13 cellular contexts compared by ENCODE assay signal in genomic region chr15:65326109-65326508, GRCh38. TPM values are rescaled to one million over a fixed set of nuclear protein-coding genes. Genes with fewer than 3 reads are reported as not detected.
DNase-seq lines count a peak whose midpoint lies in the region; ATAC-seq and TF ChIP-seq lines count a peak whose summit lies in the region.
"Had no signal": no experiment of that assay in that cellular context is flagged by ENCODE, and none has a peak within 500 bp of the region (broad histone marks: within the 10 kb centered on the region; RNA-seq: fewer than 3 reads in every experiment).

No MANE protein-coding gene starts in this region.

- no peaks in the 10 kb centered on the region for H3K4me1 ChIP-seq in right atrium auricular region
- H3K4me1 ChIP-seq in lung (ENCODE audit: control insufficient read depth in 2 of 2, insufficient read depth in 2 of 2, low read length in 2 of 2): peaks cover 0 to 5% of the 10 kb centered on the region in 2 donors
- H3K4me1 ChIP-seq in aorta (ENCODE audit: control insufficient read depth in 1 of 2, insufficient read depth in 2 of 2, low read length in 2 of 2): no peaks in the 10 kb centered on the region
- H3K4me1 ChIP-seq: esophagus squamous epithelium, HAP-1 had no signal

- TF ChIP-seq CTCF in right atrium auricular region (IDR thresholded peaks at IDR 0.05): no peak
- no peak for TF ChIP-seq CTCF in dorsolateral prefrontal cortex (IDR thresholded peaks at IDR 0.05 in 54 of 56, conservative IDR thresholded peaks at IDR 0.05 in 2 of 56; ENCODE audit: low read depth in 1 of 56, partially characterized antibody in 56 of 56)
- no peak for TF ChIP-seq CTCF in lung (IDR thresholded peaks at IDR 0.05; ENCODE audit: control extremely low read depth, extremely low read depth)

- ATAC-seq in Right ventricle myocardium inferior (no peak), lung (ENCODE audit: insufficient read depth, low FRiP score) (peak; percentile 17), aorta (ENCODE audit: low FRiP score) (peak; percentile 37), GM21786 (IDR thresholded peaks at IDR 0.05; ENCODE audit: unreplicated experiment) (no peak)

- in situ Hi-C loops in ACHN (cut with HindIII; ENCODE audit: low pct_ligation_motif_present, low pct_unique_long_range_greater_than_20kb, low sequenced_read_pairs): no loop called here

- no peaks in the 10 kb centered on the region for H3K27me3 ChIP-seq in right atrium auricular region
- no peaks in the 10 kb centered on the region for H3K27me3 ChIP-seq in dorsolateral prefrontal cortex
- H3K27me3 ChIP-seq in lung (ENCODE audit: control insufficient read depth, insufficient read depth): no peaks in the 10 kb centered on the region
- no peaks in the 10 kb centered on the region for H3K27me3 ChIP-seq in aorta (ENCODE audit: control insufficient read depth in 1 of 2, insufficient read depth in 2 of 2, low read length in 1 of 2)

- H3K36me3 ChIP-seq in right atrium auricular region (no peaks in the 10 kb centered on the region), lung (ENCODE audit: control insufficient read depth in 2 of 2, insufficient read depth in 2 of 2, low read length in 2 of 2) (no peaks in the 10 kb centered on the region), aorta (ENCODE audit: control insufficient read depth in 1 of 2, insufficient read depth in 2 of 2, low read length in 1 of 2) (no peaks in the 10 kb centered on the region)
- H3K36me3 ChIP-seq: esophagus squamous epithelium had no signal

- H3K9me3 ChIP-seq in right atrium auricular region (no peaks in the 10 kb centered on the region), lung (ENCODE audit: control insufficient read depth in 2 of 2, insufficient read depth in 1 of 2, low read length in 1 of 2) (no peaks in the 10 kb centered on the region), aorta (ENCODE audit: control insufficient read depth, low read length) (no peaks in the 10 kb centered on the region)
- H3K9me3 ChIP-seq: esophagus squamous epithelium, HAP-1 had no signal

- WGBS in lung, 2 donors: 8 to 20% methylated on average over 12 of the region's 12 CpGs
- 70 to 75% methylated on average over 12 of the region's 12 CpGs for WGBS in aorta, 2 donors

- H3K4me3 ChIP-seq in right atrium auricular region: no peak overlapping the region
- H3K4me3 ChIP-seq in dorsolateral prefrontal cortex: peak overlapping the region in 7 of 59 donors; percentile 16 to 31 (median 28)
- H3K4me3 ChIP-seq in lung: no peak overlapping the region
- no peak overlapping the region for H3K4me3 ChIP-seq in aorta (ENCODE audit: low read length in 2 of 2)
- H3K4me3 ChIP-seq: esophagus squamous epithelium, HAP-1 had no signal

- intact Hi-C loops in Right ventricle myocardium inferior (cut with DNase I) (no loop called here), dorsolateral prefrontal cortex (cut with DNase I) (no loop called here), aorta (cut with DNase I) (no loop called here)

- DNase-seq in Right ventricle myocardium inferior (ENCODE audit: missing footprints) (peak; percentile 60), right atrium auricular region (ENCODE audit: low spot score) (no peak), dorsolateral prefrontal cortex (peak in 8 of 10 donors; percentile 37 to 74 (median 58)), lung (ENCODE audit: low spot score) (no peak), aorta (no peak), HT-29 (ENCODE audit: low spot score) (no peak), ACHN (no peak)
- DNase-seq: activated naive CD4-positive, alpha-beta T cell; esophagus squamous epithelium; NCI-H226 had no signal

- H3K27ac ChIP-seq in right atrium auricular region (no peak overlapping the region), dorsolateral prefrontal cortex (peak overlapping the region in 14 of 59 donors; percentile 6 to 66 (median 39)), lung (ENCODE audit: low read depth in 1 of 2, low read length in 1 of 2) (no peak overlapping the region), aorta (ENCODE audit: low read depth in 1 of 2, low read length in 2 of 2) (no peak overlapping the region)
- H3K27ac ChIP-seq: esophagus squamous epithelium had no signal

RNA-seq across cellular contexts. Expression of gene RNU5B-1, which starts 21.6 kb away (rescaled TPM):
- total RNA-seq in Right ventricle myocardium inferior (25.8 TPM), right atrium auricular region (not detected), dorsolateral prefrontal cortex (100 to 1,000 TPM in 7 of 120 experiments, 10 to 100 TPM in 67, not detected in 46; 23.0 to 207 (median 47.4) TPM), lung (10 to 100 TPM in 1 of 2 donors, not detected in 1; 10.9 TPM), aorta (10 to 100 TPM; 18.7 to 40.6 TPM)
- polyA plus RNA-seq in lung (not detected), aorta (not detected)
- not detected in 2 replicates for total RNA-seq in HT-29 (2014; rRNA removed; shearing (Covaris generic))
- total RNA-seq: esophagus squamous epithelium, myocyte had no signal

RNA-seq across cellular contexts. Expression of gene RNU5A-1, which starts 30.3 kb away (rescaled TPM):
- total RNA-seq in Right ventricle myocardium inferior (not detected), right atrium auricular region (not detected), dorsolateral prefrontal cortex (10 to 100 TPM in 1 of 120 experiments, not detected in 119; 37.4 TPM), lung (not detected), aorta (not detected)
- polyA plus RNA-seq in lung (not detected), aorta (not detected)
- not detected in 2 replicates for total RNA-seq in HT-29 (2014; rRNA removed; shearing (Covaris generic))
- total RNA-seq: esophagus squamous epithelium, myocyte had no signal

RNA-seq across cellular contexts. Expression of gene PARP16, which starts 39.4 kb away (rescaled TPM):
- total RNA-seq in Right ventricle myocardium inferior (4.9 TPM), right atrium auricular region (1 to 10 TPM; 5.2 to 5.8 TPM), dorsolateral prefrontal cortex (10 to 100 TPM in 24 of 120 experiments, 1 to 10 TPM in 96; 3.7 to 14.5 (median 8.2) TPM), lung (1 to 10 TPM; 7.4 to 7.7 TPM), aorta (10 to 100 TPM in 1 of 2 donors, 1 to 10 TPM in 1; 6.9 to 11.5 TPM)
- polyA plus RNA-seq in lung (1 to 10 TPM; 4.6 to 5.2 TPM), aorta (1 to 10 TPM; 5.3 to 5.7 TPM)
- 4.6 and 6.7 TPM in 2 replicates for total RNA-seq in HT-29 (2014; rRNA removed; shearing (Covaris generic))

RNA-seq across cellular contexts. Expression of gene IGDCC3, which starts 51.7 kb away (rescaled TPM):
- total RNA-seq in Right ventricle myocardium inferior (0.43 TPM), right atrium auricular region (not detected), dorsolateral prefrontal cortex (10 to 100 TPM in 2 of 120 experiments, 1 to 10 TPM in 118; 1.7 to 11.7 (median 4.9) TPM), lung (1 to 10 TPM in 1 of 2 donors, under 1 TPM in 1; 0.09 to 1.3 TPM), aorta (not detected)
- polyA plus RNA-seq in lung (not detected), aorta (not detected)
- not detected in 2 replicates for total RNA-seq in HT-29 (2014; rRNA removed; shearing (Covaris generic))
- total RNA-seq: esophagus squamous epithelium had no signal

Comparison
In these comparisons a context has a peak if more than half of its experiments do, and no peak if none do; other contexts are left out.
1. DNase-seq: peak in Right ventricle myocardium inferior (single experiment) and dorsolateral prefrontal cortex (8 of 10); none in right atrium auricular region (single experiment), lung (single experiment), aorta (0 of 2), HT-29 (single experiment) and ACHN (single experiment).
2. ATAC-seq: peak in lung (single experiment) and aorta (single experiment); none in Right ventricle myocardium inferior (single experiment) and GM21786 (single experiment).